9 cellular contexts compared by ENCODE assay signal in genomic region chr5:140925806-140926205, GRCh38. TPM values are rescaled to one million over a fixed set of nuclear protein-coding genes. Genes with fewer than 3 reads are reported as not detected.
DNase-seq lines count a peak whose midpoint lies in the region; ATAC-seq and TF ChIP-seq lines count a peak whose summit lies in the region.
"Had no signal": no experiment of that assay in that cellular context is flagged by ENCODE, and none has a peak within 500 bp of the region (broad histone marks: within the 10 kb centered on the region; RNA-seq: fewer than 3 reads in every experiment).

No MANE protein-coding gene starts in this region.

- peak overlapping the region in 3 of 5 donors; percentile 40 to 57 (median 56) for H3K4me3 Mint-ChIP-seq in immature natural killer cell

- H3K36me3 ChIP-seq in ascending aorta, result no peaks in the 10 kb centered on the region
- H3K36me3 ChIP-seq in stomach, result no peaks in the 10 kb centered on the region

- peaks cover 6 to 8% of the 10 kb centered on the region in 2 donors for H3K4me1 Mint-ChIP-seq in immature natural killer cell

- H3K27me3 ChIP-seq in ascending aorta (no peaks in the 10 kb centered on the region), stomach (peaks cover 0 to 56% (median 47%) of the 10 kb centered on the region in 3 donors)

- no peak overlapping the region for H3K27ac Mint-ChIP-seq in immature natural killer cell

- 8 to 13% (median 11%) methylated on average over 19 of the region's 19 CpGs for WGBS in stomach, 5 donors

- intact Hi-C loops in ascending aorta (cut with DNase I), result loop anchor here (1.0 kb wide), 1 partner anchor 115 kb away; no protein-coding TSS in a partner anchor
- intact Hi-C loops in stomach (cut with DNase I; ENCODE audit: low total_unique reads), result no loop called here

- TF ChIP-seq EP300 in stomach (IDR thresholded peaks at IDR 0.05), result no peak

- TF ChIP-seq CTCF in ascending aorta (IDR thresholded peaks at IDR 0.05) (no peak), stomach (IDR thresholded peaks at IDR 0.05) (no peak), GM13976 (IDR thresholded peaks at IDR 0.05; ENCODE audit: borderline replicate concordance, control extremely low read depth, extremely low read depth, insufficient read depth, missing control alignments) (no peak)

- H3K9me3 Mint-ChIP-seq in immature natural killer cell, result peaks cover 3 to 48% (median 6%) of the 10 kb centered on the region in 6 donors

- DNase-seq in DMS 273 (lab: John Stamatoyannopoulos, UW; ENCODE audit: unreplicated experiment) (peak; percentile 69), DMS 273 treated with DMSO at 0.1 percent for 48 hours (lab: John Stamatoyannopoulos, UW) (no peak), ascending aorta (ENCODE audit: low spot score in 2 of 2) (no peak), immature natural killer cell (no peak), stomach (no peak), GM13976 (ENCODE audit: low spot score) (no peak), retina (no peak)

- in situ Hi-C loops in GM13976 (cut with MboI; ENCODE audit: low sequenced_read_pairs, unreplicated experiment), result no loop called here

- no peak for ATAC-seq in HG02852 (IDR thresholded peaks at IDR 0.05; ENCODE audit: unreplicated experiment)

- H3K36me3 Mint-ChIP-seq in immature natural killer cell, result no peaks in the 10 kb centered on the region

- no peak overlapping the region for H3K27ac ChIP-seq in ascending aorta
- peak overlapping the region in 1 of 5 donors; percentile 64 for H3K27ac ChIP-seq in stomach

- no peak for TF ChIP-seq POLR2A in stomach (IDR thresholded peaks at IDR 0.05)

- H3K4me3 ChIP-seq in ascending aorta, result peak overlapping the region; percentile 55 to 67
- H3K4me3 ChIP-seq in stomach, result peak overlapping the region; percentile 48 to 59 (median 54)

- H3K4me1 ChIP-seq in ascending aorta, result peaks cover 0 to 6% of the 10 kb centered on the region in 2 donors
- peaks cover 7 to 22% (median 17%) of the 10 kb centered on the region in 4 donors for H3K4me1 ChIP-seq in stomach

- no peaks in the 10 kb centered on the region for H3K9me3 ChIP-seq in ascending aorta
- peaks cover 0 to 32% (median 4%) of the 10 kb centered on the region in 4 donors for H3K9me3 ChIP-seq in stomach

- H3K27me3 Mint-ChIP-seq in immature natural killer cell (ENCODE audit: low read depth in 3 of 3), result peaks cover 7 to 21% (median 12%) of the 10 kb centered on the region in 3 donors

RNA-seq across cellular contexts. Expression of gene PCDHAC1, which starts 0.3 kb away (rescaled TPM):
- total RNA-seq in ascending aorta (0.32 TPM), stomach (under 1 TPM in 1 of 5 donors, not detected in 4; 0.55 TPM)
- polyA plus RNA-seq in immature natural killer cell (not detected), stomach (under 1 TPM in 2 of 3 donors, not detected in 1; 0.03 to 0.15 TPM)

RNA-seq across cellular contexts. Expression of gene PCDHAC2, which starts 40.5 kb away (rescaled TPM):
- total RNA-seq in ascending aorta (not detected), stomach (1 to 10 TPM in 2 of 5 donors, under 1 TPM in 1, not detected in 2; 0.58 to 4.2 (median 2.6) TPM)
- polyA plus RNA-seq in immature natural killer cell (not detected), stomach (under 1 TPM in 2 of 3 donors, not detected in 1; 0.05 to 0.19 TPM)

RNA-seq across cellular contexts. Expression of gene PCDHA13, which starts 43.9 kb away (rescaled TPM):
- total RNA-seq in ascending aorta (0.21 TPM), stomach (1 to 10 TPM in 2 of 5 donors, under 1 TPM in 2, not detected in 1; 0.14 to 4.3 (median 1.2) TPM)
- polyA plus RNA-seq in immature natural killer cell (not detected), stomach (under 1 TPM in 1 of 3 donors, not detected in 2; 0.61 TPM)
- total RNA-seq: lung microvascular endothelial cell had no signal

RNA-seq across cellular contexts. Expression of gene PCDHA12, which starts 50.7 kb away (rescaled TPM):
- not detected for total RNA-seq in ascending aorta
- not detected for polyA plus RNA-seq in immature natural killer cell
- total RNA-seq in stomach, result 1 to 10 TPM in 1 of 5 donors, under 1 TPM in 1, not detected in 3; 0.55 to 2.2 TPM
- polyA plus RNA-seq in stomach, result under 1 TPM in 1 of 3 donors, not detected in 2; 0.05 TPM

RNA-seq across cellular contexts. Expression of gene PCDHA11, which starts 57.0 kb away (rescaled TPM):
- total RNA-seq in ascending aorta (not detected), stomach (1 to 10 TPM in 1 of 5 donors, under 1 TPM in 1, not detected in 3; 0.45 to 1.1 TPM)
- polyA plus RNA-seq in immature natural killer cell (not detected), stomach (under 1 TPM in 2 of 3 donors, not detected in 1; 0.03 to 0.19 TPM)
